1 cellular context compared by ENCODE assay signal in the genomic region with DNA sequence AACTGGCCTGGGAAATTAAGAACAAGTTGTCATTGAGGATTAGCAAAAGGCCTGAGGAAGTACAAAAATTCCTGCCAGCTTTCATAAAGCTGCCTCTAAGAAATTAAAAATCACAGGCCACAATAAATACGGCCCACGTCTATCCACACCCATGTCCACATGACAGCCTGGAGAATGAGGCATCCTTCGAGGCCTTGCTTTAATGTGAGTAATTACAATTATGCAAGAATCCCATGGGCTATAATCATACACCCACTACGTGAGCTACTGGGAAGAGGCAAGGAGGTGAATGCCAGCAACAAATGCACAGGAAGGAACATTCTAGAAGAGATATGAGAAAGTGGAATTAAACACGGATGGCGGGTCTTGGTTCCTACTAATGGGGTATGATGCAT.
TF ChIP-seq lines count a peak whose summit lies in the region.

No MANE protein-coding gene starts in this region.

TF ChIP-seq in HepG2, 621 proteins besides CTCF, POLR2A, EP300 and RAD21:
- TF ChIP-seq, protein P1, sequence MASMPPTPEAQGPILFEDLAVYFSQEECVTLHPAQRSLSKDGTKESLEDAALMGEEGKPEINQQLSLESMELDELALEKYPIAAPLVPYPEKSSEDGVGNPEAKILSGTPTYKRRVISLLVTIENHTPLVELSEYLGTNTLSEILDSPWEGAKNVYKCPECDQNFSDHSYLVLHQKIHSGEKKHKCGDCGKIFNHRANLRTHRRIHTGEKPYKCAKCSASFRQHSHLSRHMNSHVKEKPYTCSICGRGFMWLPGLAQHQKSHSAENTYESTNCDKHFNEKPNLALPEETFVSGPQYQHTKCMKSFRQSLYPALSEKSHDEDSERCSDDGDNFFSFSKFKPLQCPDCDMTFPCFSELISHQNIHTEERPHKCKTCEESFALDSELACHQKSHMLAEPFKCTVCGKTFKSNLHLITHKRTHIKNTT (CRISPR knock-in tag; IDR thresholded peaks at IDR 0.05) = no peak
- TF ChIP-seq ZFP1 (CRISPR knock-in tag; IDR thresholded peaks at IDR 0.05) = no peak
- TF ChIP-seq, protein P2, sequence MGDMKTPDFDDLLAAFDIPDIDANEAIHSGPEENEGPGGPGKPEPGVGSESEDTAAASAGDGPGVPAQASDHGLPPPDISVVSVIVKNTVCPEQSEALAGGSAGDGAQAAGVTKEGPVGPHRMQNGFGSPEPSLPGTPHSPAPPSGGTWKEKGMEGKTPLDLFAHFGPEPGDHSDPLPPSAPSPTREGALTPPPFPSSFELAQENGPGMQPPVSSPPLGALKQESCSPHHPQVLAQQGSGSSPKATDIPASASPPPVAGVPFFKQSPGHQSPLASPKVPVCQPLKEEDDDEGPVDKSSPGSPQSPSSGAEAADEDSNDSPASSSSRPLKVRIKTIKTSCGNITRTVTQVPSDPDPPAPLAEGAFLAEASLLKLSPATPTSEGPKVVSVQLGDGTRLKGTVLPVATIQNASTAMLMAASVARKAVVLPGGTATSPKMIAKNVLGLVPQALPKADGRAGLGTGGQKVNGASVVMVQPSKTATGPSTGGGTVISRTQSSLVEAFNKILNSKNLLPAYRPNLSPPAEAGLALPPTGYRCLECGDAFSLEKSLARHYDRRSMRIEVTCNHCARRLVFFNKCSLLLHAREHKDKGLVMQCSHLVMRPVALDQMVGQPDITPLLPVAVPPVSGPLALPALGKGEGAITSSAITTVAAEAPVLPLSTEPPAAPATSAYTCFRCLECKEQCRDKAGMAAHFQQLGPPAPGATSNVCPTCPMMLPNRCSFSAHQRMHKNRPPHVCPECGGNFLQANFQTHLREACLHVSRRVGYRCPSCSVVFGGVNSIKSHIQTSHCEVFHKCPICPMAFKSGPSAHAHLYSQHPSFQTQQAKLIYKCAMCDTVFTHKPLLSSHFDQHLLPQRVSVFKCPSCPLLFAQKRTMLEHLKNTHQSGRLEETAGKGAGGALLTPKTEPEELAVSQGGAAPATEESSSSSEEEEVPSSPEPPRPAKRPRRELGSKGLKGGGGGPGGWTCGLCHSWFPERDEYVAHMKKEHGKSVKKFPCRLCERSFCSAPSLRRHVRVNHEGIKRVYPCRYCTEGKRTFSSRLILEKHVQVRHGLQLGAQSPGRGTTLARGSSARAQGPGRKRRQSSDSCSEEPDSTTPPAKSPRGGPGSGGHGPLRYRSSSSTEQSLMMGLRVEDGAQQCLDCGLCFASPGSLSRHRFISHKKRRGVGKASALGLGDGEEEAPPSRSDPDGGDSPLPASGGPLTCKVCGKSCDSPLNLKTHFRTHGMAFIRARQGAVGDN (CRISPR knock-in tag; IDR thresholded peaks at IDR 0.05) = no peak
- no peak for TF ChIP-seq FOXP1 (IDR thresholded peaks at IDR 0.05)
- TF ChIP-seq FOXP1 (CRISPR knock-in tag; IDR thresholded peaks at IDR 0.05) = no peak
- TF ChIP-seq PAXIP1 (CRISPR knock-in tag; conservative IDR thresholded peaks at IDR 0.05) = no peak
- no peak for TF ChIP-seq ZNF598 (CRISPR knock-in tag; IDR thresholded peaks at IDR 0.05; ENCODE audit: borderline replicate concordance)
- no peak for TF ChIP-seq TAF1 (CRISPR knock-in tag; IDR thresholded peaks at IDR 0.05)
- TF ChIP-seq, protein P3, sequence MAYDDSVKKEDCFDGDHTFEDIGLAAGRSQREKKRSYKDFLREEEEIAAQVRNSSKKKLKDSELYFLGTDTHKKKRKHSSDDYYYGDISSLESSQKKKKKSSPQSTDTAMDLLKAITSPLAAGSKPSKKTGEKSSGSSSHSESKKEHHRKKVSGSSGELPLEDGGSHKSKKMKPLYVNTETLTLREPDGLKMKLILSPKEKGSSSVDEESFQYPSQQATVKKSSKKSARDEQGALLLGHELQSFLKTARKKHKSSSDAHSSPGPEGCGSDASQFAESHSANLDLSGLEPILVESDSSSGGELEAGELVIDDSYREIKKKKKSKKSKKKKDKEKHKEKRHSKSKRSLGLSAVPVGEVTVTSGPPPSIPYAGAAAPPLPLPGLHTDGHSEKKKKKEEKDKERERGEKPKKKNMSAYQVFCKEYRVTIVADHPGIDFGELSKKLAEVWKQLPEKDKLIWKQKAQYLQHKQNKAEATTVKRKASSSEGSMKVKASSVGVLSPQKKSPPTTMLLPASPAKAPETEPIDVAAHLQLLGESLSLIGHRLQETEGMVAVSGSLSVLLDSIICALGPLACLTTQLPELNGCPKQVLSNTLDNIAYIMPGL (CRISPR knock-in tag; IDR thresholded peaks at IDR 0.05; ENCODE audit: borderline replicate concordance in 1 of 2, low read depth in 1 of 2) = no peak
- no peak for TF ChIP-seq SAFB2 (CRISPR knock-in tag; IDR thresholded peaks at IDR 0.05; ENCODE audit: borderline replicate concordance, low read depth)
- TF ChIP-seq STAT5B (CRISPR knock-in tag; IDR thresholded peaks at IDR 0.05) = no peak
- no peak for TF ChIP-seq ZNF451 (CRISPR knock-in tag; IDR thresholded peaks at IDR 0.05)
- no peak for TF ChIP-seq ZSCAN30 (CRISPR knock-in tag; IDR thresholded peaks at IDR 0.05)
- no peak for TF ChIP-seq ZFAT (CRISPR knock-in tag; conservative IDR thresholded peaks at IDR 0.05)
- no peak for TF ChIP-seq POLR2G (IDR thresholded peaks at IDR 0.05; ENCODE audit: low read depth, low read length)
- TF ChIP-seq SNAI1 (CRISPR knock-in tag; IDR thresholded peaks at IDR 0.05; ENCODE audit: borderline replicate concordance) = no peak
- TF ChIP-seq MAFG (CRISPR knock-in tag; IDR thresholded peaks at IDR 0.05) = no peak
